ENCODE assay signal across 16 cellular contexts in the genomic region with DNA sequence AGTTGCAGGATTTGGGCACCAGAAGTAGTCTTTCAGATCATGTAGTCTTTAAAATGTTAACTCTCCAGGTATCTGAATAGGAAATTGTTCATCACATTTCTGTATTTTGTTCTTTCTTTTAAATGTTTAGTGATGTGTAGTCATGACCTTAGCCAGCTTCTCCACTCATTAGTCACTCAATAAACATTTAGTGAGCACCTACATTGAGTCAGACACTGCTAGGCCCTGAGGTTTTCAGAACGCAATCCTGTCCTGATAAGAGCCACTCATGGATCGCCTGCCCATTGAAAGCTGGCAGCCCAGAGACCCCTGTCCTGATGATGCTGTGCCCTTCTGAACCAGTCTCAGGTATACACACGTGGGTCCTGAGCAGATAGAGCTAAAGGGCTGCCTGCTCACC.
DNase-seq lines count a peak whose midpoint lies in the region; ATAC-seq, FAIRE-seq and TF ChIP-seq lines count a peak whose summit lies in the region.
"Had no signal": no experiment of that assay in that cellular context is flagged by ENCODE, and none has a peak within 500 bp of the region (broad histone marks: within the 10 kb centered on the region; RNA-seq: fewer than 3 reads in every experiment).

No MANE protein-coding gene starts in this region.

- H3K4me1 Mint-ChIP-seq in osteocyte (ENCODE audit: unreplicated experiment) = peaks cover 41% of the 10 kb centered on the region
- H3K4me1 Mint-ChIP-seq: activated CD8-positive, alpha-beta memory T cell treated with anti-CD3 and anti-CD28 coated beads, Interleukin-2, amount 10 ng/mL, durations not matched to agents 7 days and 5 days had no signal

- peaks cover 4% of the 10 kb centered on the region for H3K9me3 Mint-ChIP-seq in osteocyte (ENCODE audit: unreplicated experiment)

- no peaks in the 10 kb centered on the region for H3K36me3 Mint-ChIP-seq in osteocyte (ENCODE audit: unreplicated experiment)
- H3K36me3 Mint-ChIP-seq: activated CD8-positive, alpha-beta memory T cell treated with anti-CD3 and anti-CD28 coated beads, Interleukin-2, amount 10 ng/mL, durations not matched to agents 7 days and 5 days had no signal

- POLR2A ChIA-PET in HEK293 (lab: Yijun Ruan, JAX) = no interaction called here
- POLR2A ChIA-PET in RWPE1 (lab: Yijun Ruan, JAX; ENCODE audit: low non-redundant PET) = no interaction called here
- POLR2A ChIA-PET in endothelial cell of umbilical vein (lab: Charles Lee) = no interaction called here

- TF ChIP-seq CTCF in HEK293 (tag by site-specific recombination; IDR thresholded peaks at IDR 0.05) = no peak
- TF ChIP-seq CTCF in RWPE1 (conservative IDR thresholded peaks at IDR 0.05; ENCODE audit: low read depth) = no peak
- no peak for TF ChIP-seq CTCF in endothelial cell of umbilical vein (IDR thresholded peaks at IDR 0.05; ENCODE audit: extremely low read depth in 1 of 2, insufficient read depth in 1 of 2, low read depth in 1 of 2, low read length in 2 of 2)
- TF ChIP-seq CTCF in osteocyte (IDR thresholded peaks at IDR 0.05) = no peak
- TF ChIP-seq CTCF in GM20000 (IDR thresholded peaks at IDR 0.05; ENCODE audit: extremely low read depth, missing control alignments) = no peak
- no peak for TF ChIP-seq CTCF in pancreas (IDR thresholded peaks at IDR 0.05)

- peak; percentile 28 for DNase-seq in RWPE1 (ENCODE audit: low spot score)
- DNase-seq in endothelial cell of umbilical vein (ENCODE audit: low read depth, low spot score) = peak; percentile 29
- DNase-seq in osteocyte (ENCODE audit: extremely low spot score, unreplicated experiment) = no peak
- no peak for DNase-seq in GM20000 (ENCODE audit: low spot score)
- DNase-seq in pancreas = no peak
- DNase-seq: activated CD4-positive, alpha-beta T cell treated with anti-CD3 and anti-CD28 coated beads for 4 hours; activated CD8-positive, alpha-beta memory T cell treated with anti-CD3 and anti-CD28 coated beads, Interleukin-2, amount 10 ng/mL, durations not matched to agents 7 days and 5 days; NCI-H146; NCI-H82; stimulated activated CD4-positive, alpha-beta T cell treated with anti-CD3 and anti-CD28 coated beads, Interleukin-4, amount 100 ng/mL, for 24 hours had no signal

- ATAC-seq in HG03139 (IDR thresholded peaks at IDR 0.05; ENCODE audit: unreplicated experiment) = no peak
- ATAC-seq in GM19463 (IDR thresholded peaks at IDR 0.05; ENCODE audit: unreplicated experiment) = no peak
- no peak for ATAC-seq in pancreas
- ATAC-seq: activated CD8-positive, alpha-beta memory T cell treated with anti-CD3 and anti-CD28 coated beads, Interleukin-2, amount 10 ng/mL, durations not matched to agents 7 days and 5 days had no signal

- H3K9me3 ChIP-seq in HEK293 (ENCODE audit: control insufficient read depth, insufficient read depth, low read depth, low read length) = no peaks in the 10 kb centered on the region
- no peaks in the 10 kb centered on the region for H3K9me3 ChIP-seq in endothelial cell of umbilical vein (replicated peaks; ENCODE audit: control insufficient read depth, insufficient read depth, low read length)
- H3K9me3 ChIP-seq in pancreas = no peaks in the 10 kb centered on the region

- H3K36me3 ChIP-seq in HEK293 (ENCODE audit: control insufficient read depth in 2 of 2, insufficient read depth in 1 of 2, low read length in 2 of 2) = no peaks in the 10 kb centered on the region
- no peaks in the 10 kb centered on the region for H3K36me3 ChIP-seq in endothelial cell of umbilical vein (ENCODE audit: control insufficient read depth in 2 of 2, extremely low read depth in 1 of 2, insufficient read depth in 2 of 2, low read length in 2 of 2)
- H3K36me3 ChIP-seq in pancreas = no peaks in the 10 kb centered on the region

- H2AFZ ChIP-seq in endothelial cell of umbilical vein (ENCODE audit: low read depth, low read length) = no peak overlapping the region
- H2AFZ ChIP-seq: parathyroid adenoma had no signal

- peak overlapping the region; percentile 87 for H3K27ac Mint-ChIP-seq in osteocyte (ENCODE audit: unreplicated experiment)
- H3K27ac Mint-ChIP-seq: activated CD8-positive, alpha-beta memory T cell treated with anti-CD3 and anti-CD28 coated beads, Interleukin-2, amount 10 ng/mL, durations not matched to agents 7 days and 5 days had no signal

- no peak overlapping the region for H3K4me3 Mint-ChIP-seq in osteocyte (ENCODE audit: unreplicated experiment)
- H3K4me3 Mint-ChIP-seq: activated CD8-positive, alpha-beta memory T cell treated with anti-CD3 and anti-CD28 coated beads, Interleukin-2, amount 10 ng/mL, durations not matched to agents 7 days and 5 days had no signal

- CTCF ChIA-PET in HEK293 (lab: Yijun Ruan, JAX) = interaction anchor here (0.5 to 0.8 kb wide), 4 partner anchors 128 to 457 kb away, joined by 3 to 4 read pairs (median 3); no protein-coding TSS in a partner anchor
- CTCF ChIA-PET in RWPE1 (lab: Yijun Ruan, JAX) = interaction anchor here (0.7 kb wide), 1 partner anchor 863 kb away, joined by 4 read pairs; no protein-coding TSS in a partner anchor
- CTCF ChIA-PET in endothelial cell of umbilical vein (lab: Charles Lee) = no interaction called here

- intact Hi-C loops in endothelial cell of umbilical vein (cut with micrococcal nuclease) = no loop called here
- intact Hi-C loops in pancreas (cut with DNase I) = no loop called here

- peak overlapping the region; percentile 1 for H3K4me2 ChIP-seq in endothelial cell of umbilical vein (ENCODE audit: insufficient read depth, low read length)

- H3K27ac ChIP-seq in HEK293 (ENCODE audit: extremely low read depth, low read depth, low read length) (no peak overlapping the region), RWPE1 (no peak overlapping the region), endothelial cell of umbilical vein (ENCODE audit: insufficient read depth, low read depth, low read length) (peak overlapping the region; percentile 76), pancreas (no peak overlapping the region)
- H3K27ac ChIP-seq: parathyroid adenoma had no signal

- H3K27me3 ChIP-seq in endothelial cell of umbilical vein (ENCODE audit: control insufficient read depth in 2 of 2, insufficient read depth in 2 of 2, low read length in 2 of 2) = peaks cover 0 to 23% of the 10 kb centered on the region in 2 experiments
- H3K27me3 ChIP-seq in pancreas = peaks cover 0 to 4% (median 0%) of the 10 kb centered on the region in 4 donors

- no peaks in the 10 kb centered on the region for H3K27me3 Mint-ChIP-seq in osteocyte (ENCODE audit: unreplicated experiment)

- H4K20me1 ChIP-seq in endothelial cell of umbilical vein (replicated peaks; ENCODE audit: control insufficient read depth, extremely low read depth, insufficient read depth, low read length) = no peaks in the 10 kb centered on the region

- TF ChIP-seq POLR2A in endothelial cell of umbilical vein (IDR thresholded peaks at IDR 0.05; ENCODE audit: low read depth, low read length) = no peak

- H3K79me2 ChIP-seq in endothelial cell of umbilical vein (ENCODE audit: control insufficient read depth, insufficient read depth, low read length) = no peaks in the 10 kb centered on the region
- H3K79me2 ChIP-seq: parathyroid adenoma had no signal

- no peaks in the 10 kb centered on the region; the same call in 1 of the 2 replicates for H3K4me1 ChIP-seq in HEK293 (ENCODE audit: control insufficient read depth, insufficient read depth, low read length)
- H3K4me1 ChIP-seq in endothelial cell of umbilical vein (ENCODE audit: control insufficient read depth, extremely low read depth, insufficient read depth, low read length) = peaks cover 41% of the 10 kb centered on the region
- no peaks in the 10 kb centered on the region for H3K4me1 ChIP-seq in pancreas
- H3K4me1 ChIP-seq: parathyroid adenoma had no signal

- H3K9ac ChIP-seq in endothelial cell of umbilical vein (replicated peaks; ENCODE audit: extremely low read depth, insufficient read depth, low read length) = no peak overlapping the region
- H3K9ac ChIP-seq: parathyroid adenoma had no signal

- no TSS peak for BruUV-seq in endothelial cell of umbilical vein (replicated peaks; lab: Mats Ljungman, UMichigan)

- H3K4me3 ChIP-seq in HEK293 (ENCODE audit: low read depth, low read length) (no peak overlapping the region), endothelial cell of umbilical vein (replicated peaks in 1 of 3; ENCODE audit: insufficient read depth in 1 of 3, low read depth in 1 of 3, low read length in 3 of 3) (no peak overlapping the region), pancreas (no peak overlapping the region)

- WGBS in pancreas, 2 donors = 62 to 67% methylated on average over 3 of the region's 3 CpGs

- H3K9me1 ChIP-seq in endothelial cell of umbilical vein (replicated peaks; ENCODE audit: control insufficient read depth, extremely low read depth, insufficient read depth, low read length) = no peaks in the 10 kb centered on the region

- FAIRE-seq in endothelial cell of umbilical vein (lab: Jason Lieb, UNC) = peak; percentile 71
- FAIRE-seq in pancreas (lab: Jason Lieb, UNC) = no peak
- FAIRE-seq: endometrium, HTR-8/SVneo had no signal

- dilution Hi-C loops in endothelial cell of umbilical vein (cut with MboI; ENCODE audit: extremely low pct_ligation_motif_present, low sequenced_read_pairs) = no loop called here

TF ChIP-seq in HEK293, 187 proteins besides CTCF, POLR2A, EP300 and RAD21 (continues in another document):
- TF ChIP-seq KLF10 (tag by site-specific recombination; IDR thresholded peaks at IDR 0.05) (no peak), ZNF677 (tag by site-specific recombination; IDR thresholded peaks at IDR 0.05) (no peak), ZXDB (tag by site-specific recombination; IDR thresholded peaks at IDR 0.05) (no peak), ZNF24 (tag by site-specific recombination; IDR thresholded peaks at IDR 0.05) (no peak), ZNF585B (tag by site-specific recombination; IDR thresholded peaks at IDR 0.05) (no peak), ZNF2 (tag by site-specific recombination; IDR thresholded peaks at IDR 0.05) (no peak), MEIS1 (CRISPR knock-in tag; IDR thresholded peaks at IDR 0.05; ENCODE audit: borderline replicate concordance) (no peak), ZNF423 (tag by site-specific recombination; IDR thresholded peaks at IDR 0.05) (no peak)

TF ChIP-seq in endothelial cell of umbilical vein, 7 proteins besides CTCF, POLR2A, EP300 and RAD21:
- TF ChIP-seq JUN (IDR thresholded peaks at IDR 0.05; ENCODE audit: borderline replicate concordance, insufficient read depth, insufficient read length, low read depth) (no peak), GATA2 (IDR thresholded peaks at IDR 0.05; ENCODE audit: insufficient read depth, insufficient read length, low read depth, low read length) (peak; percentile 84), MYC (IDR thresholded peaks at IDR 0.05; ENCODE audit: low read depth, low read length) (no peak), FOS (IDR thresholded peaks at IDR 0.05; ENCODE audit: borderline replicate concordance, insufficient read depth, low read length) (peak; percentile 94), EZH2 (IDR thresholded peaks at IDR 0.05; ENCODE audit: borderline replicate concordance, low read depth, low read length, severe bottlenecking) (no peak), POLR2AphosphoS5 (IDR thresholded peaks at IDR 0.05; ENCODE audit: insufficient read depth, low read depth, low read length) (no peak)
- TF ChIP-seq, protein P1, sequence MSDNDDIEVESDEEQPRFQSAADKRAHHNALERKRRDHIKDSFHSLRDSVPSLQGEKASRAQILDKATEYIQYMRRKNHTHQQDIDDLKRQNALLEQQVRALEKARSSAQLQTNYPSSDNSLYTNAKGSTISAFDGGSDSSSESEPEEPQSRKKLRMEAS (IDR thresholded peaks at IDR 0.05; ENCODE audit: insufficient read depth, insufficient read length) = no peak
TF ChIP-seq in endothelial cell of umbilical vein: peak in this region for 2.

Comparison
In these comparisons a context has a peak if more than half of its experiments do, and no peak if none do; other contexts are left out.
1. DNase-seq: peak in RWPE1 (single experiment) and endothelial cell of umbilical vein (single experiment); none in osteocyte (single experiment), GM20000 (single experiment) and pancreas (0 of 6).